15 cellular contexts compared by ENCODE assay signal in the genomic region with DNA sequence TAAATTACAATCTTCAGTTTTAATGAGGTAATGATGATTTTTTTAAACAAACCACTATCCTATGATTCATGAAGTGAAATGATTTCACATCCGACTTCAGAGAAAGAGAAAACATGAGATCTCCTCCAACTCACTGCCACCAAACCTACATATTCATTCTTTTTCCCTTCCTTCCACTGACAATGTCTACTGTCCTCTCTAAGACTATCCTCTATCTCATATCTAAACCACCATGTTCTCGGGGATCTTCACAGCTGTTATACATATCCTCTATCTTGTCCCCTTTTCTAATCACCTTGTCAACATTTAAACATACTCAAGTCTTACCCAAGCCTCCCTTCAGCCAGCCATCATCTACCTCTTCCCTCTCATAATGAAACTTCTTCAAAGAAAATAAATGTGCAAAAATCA. TPM values are rescaled to one million over a fixed set of nuclear protein-coding genes. Genes with fewer than 3 reads are reported as not detected.
DNase-seq lines count a peak whose midpoint lies in the region; ATAC-seq and TF ChIP-seq lines count a peak whose summit lies in the region.
"Had no signal": no experiment of that assay in that cellular context is flagged by ENCODE, and none has a peak within 500 bp of the region (broad histone marks: within the 10 kb centered on the region; RNA-seq: fewer than 3 reads in every experiment).

No MANE protein-coding gene starts in this region.

- DNase-seq in AG20443 (ENCODE audit: low spot score) (peak; percentile 14), HFFc6 (peak; percentile 30), foreskin fibroblast (peak; percentile 26 to 58), NCI-H2107 treated with DMSO at 0.1 percent for 48 hours (lab: John Stamatoyannopoulos, UW; ENCODE audit: unreplicated experiment) (no peak), GM13976 (ENCODE audit: low spot score) (no peak)
- no peak for DNase-seq in stimulated activated naive B cell treated with anti-CD40 and anti-IgM and Interleukin-4, amounts not matched to agents 10 μg/mL and 1 μg/mL and 100 μg/mL, for 72 hours
- DNase-seq: activated gamma-delta T cell, head of caudate nucleus, left ventricle myocardium inferior, MM.1S, pancreas, RPMI8226 had no signal

- no peak overlapping the region for H3K4me3 ChIP-seq in foreskin fibroblast (ENCODE audit: low read depth in 1 of 2, low read length in 2 of 2)
- H3K4me3 ChIP-seq: BLaER1, left ventricle myocardium inferior, pancreas had no signal

- H3K27me3 Mint-ChIP-seq in HFFc6 (ENCODE audit: insufficient read depth), result peaks cover 5% of the 10 kb centered on the region
- H3K27me3 Mint-ChIP-seq in activated naive CD8-positive, alpha-beta T cell, result no peaks in the 10 kb centered on the region
- no peaks in the 10 kb centered on the region for H3K27me3 Mint-ChIP-seq in stimulated activated naive B cell treated with anti-CD40 and anti-IgM and Interleukin-4, amounts not matched to agents 10 μg/mL and 1 μg/mL and 100 μg/mL, for 72 hours

- H3K9me3 Mint-ChIP-seq in HFFc6, result no peaks in the 10 kb centered on the region
- no peaks in the 10 kb centered on the region for H3K9me3 Mint-ChIP-seq in activated naive CD8-positive, alpha-beta T cell (ENCODE audit: low read depth)
- H3K9me3 Mint-ChIP-seq in stimulated activated naive B cell treated with anti-CD40 and anti-IgM and Interleukin-4, amounts not matched to agents 10 μg/mL and 1 μg/mL and 100 μg/mL, for 72 hours, result no peaks in the 10 kb centered on the region

- H3K27ac Mint-ChIP-seq in HFFc6, result peak overlapping the region; percentile 90
- peak overlapping the region; percentile 86 for H3K27ac Mint-ChIP-seq in activated naive CD8-positive, alpha-beta T cell
- H3K27ac Mint-ChIP-seq in stimulated activated naive B cell treated with anti-CD40 and anti-IgM and Interleukin-4, amounts not matched to agents 10 μg/mL and 1 μg/mL and 100 μg/mL, for 72 hours, result no peak overlapping the region

- peaks cover 28% of the 10 kb centered on the region for H3K4me1 Mint-ChIP-seq in HFFc6 (ENCODE audit: low read depth)
- H3K4me1 Mint-ChIP-seq in activated naive CD8-positive, alpha-beta T cell (ENCODE audit: low read depth), result peaks cover 42% of the 10 kb centered on the region
- peaks cover 11 to 28% of the 10 kb centered on the region in 2 donors for H3K4me1 Mint-ChIP-seq in stimulated activated naive B cell treated with anti-CD40 and anti-IgM and Interleukin-4, amounts not matched to agents 10 μg/mL and 1 μg/mL and 100 μg/mL, for 72 hours

- peaks cover 5% of the 10 kb centered on the region; the same call in 1 of the 2 replicates for H3K36me3 Mint-ChIP-seq in HFFc6 (ENCODE audit: low read depth)
- no peaks in the 10 kb centered on the region for H3K36me3 Mint-ChIP-seq in activated naive CD8-positive, alpha-beta T cell
- peaks cover 0 to 3% of the 10 kb centered on the region in 2 donors for H3K36me3 Mint-ChIP-seq in stimulated activated naive B cell treated with anti-CD40 and anti-IgM and Interleukin-4, amounts not matched to agents 10 μg/mL and 1 μg/mL and 100 μg/mL, for 72 hours

- H3K4me3 Mint-ChIP-seq in HFFc6, result peak overlapping the region; percentile 61
- H3K4me3 Mint-ChIP-seq in activated naive CD8-positive, alpha-beta T cell, result peak overlapping the region; percentile 31
- no peak overlapping the region for H3K4me3 Mint-ChIP-seq in stimulated activated naive B cell treated with anti-CD40 and anti-IgM and Interleukin-4, amounts not matched to agents 10 μg/mL and 1 μg/mL and 100 μg/mL, for 72 hours

- in situ Hi-C loops in GM13976 (cut with MboI; ENCODE audit: low sequenced_read_pairs, unreplicated experiment), result no loop called here

- TF ChIP-seq CTCF in HFFc6 (IDR thresholded peaks at IDR 0.05) (no peak), foreskin fibroblast (IDR thresholded peaks at IDR 0.05; ENCODE audit: low read depth, low read length) (no peak), GM13976 (IDR thresholded peaks at IDR 0.05; ENCODE audit: borderline replicate concordance, control extremely low read depth, extremely low read depth, insufficient read depth, missing control alignments) (no peak)

- ATAC-seq in HG03095 (IDR thresholded peaks at IDR 0.05; ENCODE audit: unreplicated experiment), result no peak
- no peak for ATAC-seq in stimulated activated naive B cell treated with anti-CD40 and anti-IgM and Interleukin-4, amounts not matched to agents 10 μg/mL and 1 μg/mL and 100 μg/mL, for 72 hours (replicated peaks)
- ATAC-seq: pancreas had no signal

RNA-seq across cellular contexts. Expression of a gene that starts 53.5 kb away (rescaled TPM):
- 100 to 1,000 TPM in 3 of 6 experiments, 10 to 100 TPM in 3; 92.5 to 206 (median 99.1) TPM for total RNA-seq in HFFc6 (2021; fragmentation: NEBNext Ultra II Directional; extraction: Animal tissue kit (Norgen Biotek cat#: 25700))

Comparison
In these comparisons a context has a peak if more than half of its experiments do, and no peak if none do; other contexts are left out.
1. DNase-seq: peak in AG20443 (single experiment), HFFc6 (single experiment) and foreskin fibroblast (2 of 2); none in NCI-H2107 treated with DMSO at 0.1 percent for 48 hours (single experiment), GM13976 (single experiment) and stimulated activated naive B cell treated with anti-CD40 and anti-IgM and Interleukin-4, amounts not matched to agents 10 μg/mL and 1 μg/mL and 100 μg/mL, for 72 hours (single experiment).
2. H3K4me3 Mint-ChIP-seq: peak in HFFc6 (single experiment) and activated naive CD8-positive, alpha-beta T cell (single experiment); none in stimulated activated naive B cell treated with anti-CD40 and anti-IgM and Interleukin-4, amounts not matched to agents 10 μg/mL and 1 μg/mL and 100 μg/mL, for 72 hours (0 of 2).